In the genomic region with DNA sequence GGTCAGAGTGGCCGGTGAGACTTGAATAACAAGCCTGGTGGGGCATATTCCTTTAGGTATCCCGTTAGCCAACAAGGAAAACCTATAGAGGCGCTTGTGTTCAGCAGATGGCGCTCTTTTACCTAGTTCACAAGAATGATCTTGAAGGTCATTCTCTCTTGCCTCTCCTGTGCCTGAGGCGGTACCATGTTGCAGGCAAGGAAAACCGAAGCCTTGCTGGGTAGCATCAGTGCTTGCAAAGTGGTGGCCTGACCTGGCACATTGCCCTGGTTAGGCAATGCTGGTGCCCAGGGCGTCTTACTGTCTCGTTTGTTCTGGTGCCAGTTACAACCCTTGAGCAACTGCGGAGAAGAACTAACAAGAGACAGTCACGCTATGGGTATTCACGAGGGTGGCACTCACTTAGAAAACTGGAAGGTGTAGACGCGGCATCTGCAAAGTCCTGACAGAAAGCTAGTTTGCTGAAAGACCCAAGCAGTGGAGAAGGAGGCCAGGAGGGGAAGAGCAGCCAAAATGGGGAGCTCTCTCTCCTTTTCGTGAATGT, we compare ENCODE assay signal across 1 cellular context.
TF ChIP-seq lines count a peak whose summit lies in the region.

No MANE protein-coding gene starts in this region.

TF ChIP-seq in H1, 55 proteins besides CTCF, POLR2A, EP300 and RAD21 (continued from another document):
- TF ChIP-seq TEAD4 (IDR thresholded peaks at IDR 0.05; ENCODE audit: low read depth, low read length) (no peak), GABPA (IDR thresholded peaks at IDR 0.05; ENCODE audit: borderline replicate concordance, insufficient read depth, low read length) (0 out of 2 replicates have a peak, but pooled peaks have one; percentile 26), GTF2F1 (IDR thresholded peaks at IDR 0.05; ENCODE audit: borderline replicate concordance, low read depth, low read length) (no peak)
- TF ChIP-seq, protein P1, sequence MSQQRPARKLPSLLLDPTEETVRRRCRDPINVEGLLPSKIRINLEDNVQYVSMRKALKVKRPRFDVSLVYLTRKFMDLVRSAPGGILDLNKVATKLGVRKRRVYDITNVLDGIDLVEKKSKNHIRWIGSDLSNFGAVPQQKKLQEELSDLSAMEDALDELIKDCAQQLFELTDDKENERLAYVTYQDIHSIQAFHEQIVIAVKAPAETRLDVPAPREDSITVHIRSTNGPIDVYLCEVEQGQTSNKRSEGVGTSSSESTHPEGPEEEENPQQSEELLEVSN (IDR thresholded peaks at IDR 0.05) = no peak
